Comparison of ENCODE assay signal across 11 cellular contexts in the genomic region with DNA sequence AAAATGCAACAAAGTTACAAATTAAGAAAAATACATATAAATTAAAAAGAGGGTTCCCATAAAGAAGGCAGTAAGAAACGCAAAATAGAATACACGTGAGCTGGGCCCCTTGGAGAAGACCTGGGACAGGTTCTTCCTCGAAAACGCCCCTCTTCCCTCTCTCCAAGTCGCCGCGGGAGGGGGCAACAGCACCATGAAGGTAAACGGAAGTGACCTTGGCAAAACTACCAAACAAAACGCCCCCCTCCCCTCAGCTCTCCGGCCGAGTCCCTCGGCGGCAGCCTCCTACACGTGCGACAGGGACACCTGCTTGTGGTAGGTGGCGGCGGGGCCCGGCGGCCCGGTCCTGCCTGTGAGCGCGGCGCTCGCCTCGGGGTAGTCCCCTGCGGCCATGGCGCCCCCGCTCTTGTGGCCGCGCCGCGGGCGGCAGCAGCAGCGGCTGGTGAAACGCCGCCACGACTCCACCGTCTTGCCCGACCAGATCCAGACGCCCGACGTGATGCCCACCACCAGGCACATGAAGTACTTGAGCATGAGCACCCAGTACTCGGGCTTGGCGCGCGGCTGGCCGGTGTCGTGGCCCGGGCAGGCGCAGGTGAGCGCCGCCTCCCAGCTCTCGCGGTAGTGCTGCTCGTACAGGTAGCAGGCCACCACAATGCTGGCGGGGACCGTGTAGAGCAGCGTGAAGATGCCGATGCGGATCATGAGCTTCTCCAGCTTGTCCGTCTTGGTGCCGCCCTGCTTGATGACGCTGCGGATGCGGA. TPM values are rescaled to one million over a fixed set of nuclear protein-coding genes. Genes with fewer than 3 reads are reported as not detected.
DNase-seq lines count a peak whose midpoint lies in the region; ATAC-seq lines count a peak whose summit lies in the region.
"Had no signal": no experiment of that assay in that cellular context is flagged by ENCODE, and none has a peak within 500 bp of the region (broad histone marks: within the 10 kb centered on the region; RNA-seq: fewer than 3 reads in every experiment).

No MANE protein-coding gene starts in this region.

- peak; percentile 13 for DNase-seq in activated naive CD4-positive, alpha-beta T cell treated with anti-CD3 and anti-CD28 coated beads for 36 hours
- no peak for DNase-seq in activated naive CD4-positive, alpha-beta T cell (lab: John Stamatoyannopoulos, UW)
- DNase-seq in activated naive CD8-positive, alpha-beta T cell treated with anti-CD3 and anti-CD28 coated beads for 36 hours, result peak; percentile 32
- peak; percentile 53 for DNase-seq in left lobe of liver (ENCODE audit: low spot score)
- DNase-seq in activated gamma-delta T cell treated with Interleukin-2 at 50 U/mL for 16 hours, result no peak
- no peak for DNase-seq in COLO829 (ENCODE audit: low spot score)
- DNase-seq in HuH-7.5 (ENCODE audit: low spot score), result no peak
- DNase-seq: NCI-H2081; stimulated activated naive CD4-positive, alpha-beta T cell had no signal

- H3K4me1 Mint-ChIP-seq in activated naive CD4-positive, alpha-beta T cell treated with anti-CD3 and anti-CD28 coated beads for 36 hours (ENCODE audit: low read depth), result peaks cover 31% of the 10 kb centered on the region
- H3K4me1 Mint-ChIP-seq in activated naive CD8-positive, alpha-beta T cell treated with anti-CD3 and anti-CD28 coated beads for 36 hours, result peaks cover 24% of the 10 kb centered on the region

- H3K4me3 Mint-ChIP-seq in activated naive CD4-positive, alpha-beta T cell treated with anti-CD3 and anti-CD28 coated beads for 36 hours, result peak overlapping the region; percentile 47
- H3K4me3 Mint-ChIP-seq in activated naive CD8-positive, alpha-beta T cell treated with anti-CD3 and anti-CD28 coated beads for 36 hours, result peak overlapping the region; percentile 38

- intact Hi-C loops in activated naive CD4-positive, alpha-beta T cell treated with anti-CD3 and anti-CD28 coated beads for 36 hours (cut with micrococcal nuclease), result loop anchor here (5.0 kb wide), 1 partner anchor 490 kb away; a partner anchor contains a TSS

- peaks cover 42% of the 10 kb centered on the region for H3K27me3 Mint-ChIP-seq in activated naive CD4-positive, alpha-beta T cell treated with anti-CD3 and anti-CD28 coated beads for 36 hours (ENCODE audit: low read depth)
- peaks cover 48% of the 10 kb centered on the region for H3K27me3 Mint-ChIP-seq in activated naive CD8-positive, alpha-beta T cell treated with anti-CD3 and anti-CD28 coated beads for 36 hours

- no peak overlapping the region for H3K27ac Mint-ChIP-seq in activated naive CD4-positive, alpha-beta T cell treated with anti-CD3 and anti-CD28 coated beads for 36 hours
- no peak overlapping the region for H3K27ac Mint-ChIP-seq in activated naive CD8-positive, alpha-beta T cell treated with anti-CD3 and anti-CD28 coated beads for 36 hours

- no peaks in the 10 kb centered on the region for H3K27me3 ChIP-seq in subcutaneous abdominal adipose tissue (ENCODE audit: control insufficient read depth in 5 of 5, insufficient read depth in 4 of 5, low read length in 5 of 5)

- no peak for ATAC-seq in left lobe of liver

- peaks cover 2 to 73% (median 70%) of the 10 kb centered on the region in 5 donors for H3K4me1 ChIP-seq in subcutaneous abdominal adipose tissue (ENCODE audit: control insufficient read depth in 5 of 5, insufficient read depth in 5 of 5, low read length in 5 of 5)

- no peaks in the 10 kb centered on the region for H3K9me3 ChIP-seq in subcutaneous abdominal adipose tissue (ENCODE audit: control insufficient read depth in 5 of 5, low read length in 5 of 5)
- H3K9me3 ChIP-seq: BLaER1 had no signal

- H3K36me3 ChIP-seq in subcutaneous abdominal adipose tissue (ENCODE audit: control insufficient read depth in 5 of 5, insufficient read depth in 5 of 5, low read length in 5 of 5), result peaks cover 0 to 26% (median 16%) of the 10 kb centered on the region in 5 donors

- H3K9me3 Mint-ChIP-seq in activated naive CD4-positive, alpha-beta T cell treated with anti-CD3 and anti-CD28 coated beads for 36 hours, result no peaks in the 10 kb centered on the region
- peaks cover 1% of the 10 kb centered on the region for H3K9me3 Mint-ChIP-seq in activated naive CD8-positive, alpha-beta T cell treated with anti-CD3 and anti-CD28 coated beads for 36 hours

- peak overlapping the region in 1 of 5 donors; percentile 11 for H3K9ac ChIP-seq in subcutaneous abdominal adipose tissue (ENCODE audit: low read length in 5 of 5)
- H3K9ac ChIP-seq: BLaER1 had no signal

- H3K36me3 Mint-ChIP-seq in activated naive CD4-positive, alpha-beta T cell treated with anti-CD3 and anti-CD28 coated beads for 36 hours (ENCODE audit: low read depth), result peaks cover 5% of the 10 kb centered on the region
- peaks cover 9% of the 10 kb centered on the region for H3K36me3 Mint-ChIP-seq in activated naive CD8-positive, alpha-beta T cell treated with anti-CD3 and anti-CD28 coated beads for 36 hours

- CTCF ChIA-PET in activated naive CD4-positive, alpha-beta T cell treated with anti-CD3 and anti-CD28 coated beads for 36 hours (lab: Charles Lee), result interaction anchor here (1.0 to 2.0 kb wide), 4 partner anchors 16 to 274 kb away, joined by 3 to 4 read pairs (median 4); no protein-coding TSS in a partner anchor

- H3K27ac ChIP-seq in subcutaneous abdominal adipose tissue (ENCODE audit: low read depth, low read length), result no peak overlapping the region
- H3K27ac ChIP-seq: BLaER1 had no signal

- H3K4me3 ChIP-seq in subcutaneous abdominal adipose tissue (ENCODE audit: low read depth in 1 of 5, low read length in 5 of 5), result peak overlapping the region in 4 of 5 donors; percentile 6 to 88 (median 82)

RNA-seq across cellular contexts. Expression of a gene that starts 2.8 kb away (rescaled TPM):
- 1 to 10 TPM; 1.5 to 1.7 TPM for total RNA-seq in activated naive CD4-positive, alpha-beta T cell treated with anti-CD3 and anti-CD28 coated beads for 36 hours
- 1 to 10 TPM; 1.5 to 1.6 TPM for total RNA-seq in activated naive CD8-positive, alpha-beta T cell treated with anti-CD3 and anti-CD28 coated beads for 36 hours
- 32.9 TPM for total RNA-seq in left lobe of liver

RNA-seq across cellular contexts. Expression of a gene that starts 55.4 kb away (rescaled TPM):
- 1 to 10 TPM; 2.5 to 2.7 TPM for total RNA-seq in activated naive CD4-positive, alpha-beta T cell treated with anti-CD3 and anti-CD28 coated beads for 36 hours
- total RNA-seq in activated naive CD8-positive, alpha-beta T cell treated with anti-CD3 and anti-CD28 coated beads for 36 hours, result 1 to 10 TPM; 5.8 to 6.0 TPM
- 9.2 TPM for total RNA-seq in left lobe of liver

Comparison
In these comparisons a context has a peak if more than half of its experiments do, and no peak if none do; other contexts are left out.
1. DNase-seq: peak in activated naive CD4-positive, alpha-beta T cell treated with anti-CD3 and anti-CD28 coated beads for 36 hours (single experiment), activated naive CD8-positive, alpha-beta T cell treated with anti-CD3 and anti-CD28 coated beads for 36 hours (single experiment) and left lobe of liver (single experiment); none in activated naive CD4-positive, alpha-beta T cell (0 of 4), activated gamma-delta T cell treated with Interleukin-2 at 50 U/mL for 16 hours (single experiment), COLO829 (single experiment) and HuH-7.5 (single experiment).
2. RNA of a gene that starts 2.8 kb away (total RNA-seq): 32.9 TPM in left lobe of liver (single experiment); 1.5 to 1.7 TPM in activated naive CD4-positive, alpha-beta T cell treated with anti-CD3 and anti-CD28 coated beads for 36 hours and 1.5 to 1.6 TPM in activated naive CD8-positive, alpha-beta T cell treated with anti-CD3 and anti-CD28 coated beads for 36 hours; every median in the first group is over 10 times any median in the second.